12 cellular contexts compared by ENCODE assay signal in genomic region chr12:55718650-55719275, GRCh38. TPM values are rescaled to one million over a fixed set of nuclear protein-coding genes. Genes with fewer than 3 reads are reported as not detected.
DNase-seq lines count a peak whose midpoint lies in the region; ATAC-seq and TF ChIP-seq lines count a peak whose summit lies in the region.
"Had no signal": no experiment of that assay in that cellular context is flagged by ENCODE, and none has a peak within 500 bp of the region (broad histone marks: within the 10 kb centered on the region; RNA-seq: fewer than 3 reads in every experiment).

No MANE protein-coding gene starts in this region.

- H3K36me3 ChIP-seq in SK-N-MC (ENCODE audit: insufficient read depth, low read length) (peaks cover 1% of the 10 kb centered on the region; the same call in 1 of the 2 replicates), right atrium auricular region (peaks cover under 1% of the 10 kb centered on the region), skeletal muscle tissue (ENCODE audit: control insufficient read depth in 3 of 3, insufficient read depth in 3 of 3, low read length in 3 of 3) (peaks cover 0 to 10% (median 4%) of the 10 kb centered on the region in 3 donors), thyroid gland (no peaks in the 10 kb centered on the region)

- H3K79me2 ChIP-seq in H9 (ENCODE audit: insufficient read depth, low read length) = no peaks in the 10 kb centered on the region

- no peak overlapping the region for H4K8ac ChIP-seq in H9 (replicated peaks; ENCODE audit: insufficient read length, low read depth, low read length)

- H3K9me3 ChIP-seq in H9 (ENCODE audit: control insufficient read depth, low read depth, low read length) (no peaks in the 10 kb centered on the region), SK-N-MC (ENCODE audit: low read depth, low read length) (no peaks in the 10 kb centered on the region), right atrium auricular region (no peaks in the 10 kb centered on the region), skeletal muscle tissue (ENCODE audit: control insufficient read depth in 3 of 3, low read length in 3 of 3) (no peaks in the 10 kb centered on the region), thyroid gland (no peaks in the 10 kb centered on the region)

- no peak overlapping the region for H3K56ac ChIP-seq in H9 (ENCODE audit: insufficient read length, low read depth, low read length)

- H3K9ac ChIP-seq in H9 (ENCODE audit: extremely low read depth, insufficient read length, low read length) (no peak overlapping the region), SK-N-MC (ENCODE audit: insufficient read length) (no peak overlapping the region), skeletal muscle tissue (ENCODE audit: low read depth in 1 of 3, low read length in 3 of 3) (peak overlapping the region; percentile 79 to 90 (median 89))

- DNase-seq in H9 (no peak), SK-N-MC (ENCODE audit: low read depth, low spot score) (no peak), right atrium auricular region (ENCODE audit: low spot score) (no peak), thyroid gland (no peak), DMS153 (lab: John Stamatoyannopoulos, UW) (no peak), NCI-H2171 (lab: John Stamatoyannopoulos, UW) (no peak)
- DNase-seq: amniotic stem cell had no signal

- H3K23me2 ChIP-seq in H9 (ENCODE audit: insufficient read length, low read depth, low read length, poor library complexity, severe bottlenecking) = peaks cover 9% of the 10 kb centered on the region

- peak overlapping the region; percentile 94 to 99 (median 96); a peak in 6 of 7 replicates for H3K27ac Mint-ChIP-seq in H9

- peak overlapping the region; percentile 30 for H3K4me3 ChIP-seq in SK-N-MC
- H3K4me3 ChIP-seq in right atrium auricular region = no peak overlapping the region
- H3K4me3 ChIP-seq in skeletal muscle tissue (ENCODE audit: low read length in 3 of 3) = peak overlapping the region in 2 of 3 donors; percentile 49 to 51
- H3K4me3 ChIP-seq in thyroid gland (replicated peaks in 1 of 3) = no peak overlapping the region

- H3K4me1 ChIP-seq in H9 (ENCODE audit: insufficient read depth, low read length) = peaks cover 13% of the 10 kb centered on the region; the same call in 1 of the 2 replicates
- peaks cover 0 to 82% of the 10 kb centered on the region in 2 donors for H3K4me1 ChIP-seq in right atrium auricular region
- H3K4me1 ChIP-seq in skeletal muscle tissue (ENCODE audit: control insufficient read depth in 3 of 3, insufficient read depth in 3 of 3, low read length in 3 of 3) = peaks cover 74 to 81% (median 81%) of the 10 kb centered on the region in 3 donors
- H3K4me1 ChIP-seq in thyroid gland = peaks cover 31 to 51% of the 10 kb centered on the region in 2 donors

- no peak overlapping the region for H2BK12ac ChIP-seq in H9 (ENCODE audit: insufficient read length, low read depth, low read length)

- H3T11ph ChIP-seq in H9 (ENCODE audit: low read length) = no peak overlapping the region

- H2BK5ac ChIP-seq in H9 (ENCODE audit: insufficient read length, low read length) = peak overlapping the region; percentile 58

- H3K79me1 ChIP-seq in H9 (ENCODE audit: insufficient read depth, low read depth, low read length, poor library complexity, severe bottlenecking) = no peaks in the 10 kb centered on the region

- no peak overlapping the region for H2AK5ac ChIP-seq in H9 (ENCODE audit: insufficient read length, low read length)

- H3K27me3 Mint-ChIP-seq in H9 (ENCODE audit: low read depth) = peaks cover 4% of the 10 kb centered on the region

- no peak overlapping the region for H2BK120ac ChIP-seq in H9 (ENCODE audit: low read depth, low read length, poor library complexity, severe bottlenecking)

- peak overlapping the region; percentile 63 for H3K27ac ChIP-seq in H9 (ENCODE audit: insufficient read length, low read depth, low read length)
- H3K27ac ChIP-seq in SK-N-MC = peak overlapping the region; percentile 45; the same call in 1 of the 2 replicates
- peak overlapping the region; percentile 93 to 95 for H3K27ac ChIP-seq in right atrium auricular region
- peak overlapping the region; percentile 91 for H3K27ac ChIP-seq in skeletal muscle tissue (ENCODE audit: low read depth, low read length)
- H3K27ac ChIP-seq in thyroid gland = no peak overlapping the region

- peaks cover 38 to 41% of the 10 kb centered on the region in 2 experiments for H3K4me1 Mint-ChIP-seq in H9

- peak overlapping the region; percentile 90 to 91; a peak in 3 of 5 replicates for H3K4me3 Mint-ChIP-seq in H9

- no peak overlapping the region for H3K23ac ChIP-seq in H9 (ENCODE audit: insufficient read length, low read depth, low read length)

- no peak overlapping the region for H3K18ac ChIP-seq in H9 (ENCODE audit: insufficient read length, low read depth, low read length)

- no peak overlapping the region for H2BK15ac ChIP-seq in H9 (ENCODE audit: low read depth, low read length)

- no peak for TF ChIP-seq POLR2A in thyroid gland (IDR thresholded peaks at IDR 0.05)

- no peaks in the 10 kb centered on the region for H3K27me3 ChIP-seq in H9 (ENCODE audit: insufficient read depth, low read length)
- no peaks in the 10 kb centered on the region for H3K27me3 ChIP-seq in right atrium auricular region
- no peaks in the 10 kb centered on the region for H3K27me3 ChIP-seq in skeletal muscle tissue (ENCODE audit: control insufficient read depth in 3 of 3, insufficient read depth in 3 of 3, low read length in 3 of 3)
- no peaks in the 10 kb centered on the region for H3K27me3 ChIP-seq in thyroid gland

- WGBS in H9 (ENCODE audit: extremely low coverage, insufficient read length, low lambda C conversion rate) = no CpG with 5 or more reads among the region's 4 CpGs
- WGBS in thyroid gland, 2 donors = 66 to 75% methylated on average over 4 of the region's 4 CpGs

- H3K14ac ChIP-seq in H9 (ENCODE audit: insufficient read depth, low read length) = no peak overlapping the region

- H3K36me3 Mint-ChIP-seq in H9 (ENCODE audit: insufficient read depth in 1 of 3, low read depth in 3 of 3) = peaks cover 3 to 16% (median 8%) of the 10 kb centered on the region in 3 experiments; a peak in 6 of 7 replicates

- intact Hi-C loops in thyroid gland (cut with DNase I) = no loop called here

- TF ChIP-seq CTCF in H9 (conservative IDR thresholded peaks at IDR 0.05) (no peak), right atrium auricular region (IDR thresholded peaks at IDR 0.05) (no peak), thyroid gland (IDR thresholded peaks at IDR 0.05) (no peak)

- H3K4ac ChIP-seq in H9 (ENCODE audit: low read depth, low read length) = no peak overlapping the region

- H3K9me3 Mint-ChIP-seq in H9 = peaks cover 0 to 3% of the 10 kb centered on the region in 2 experiments; a peak in 3 of 5 replicates

- H2BK20ac ChIP-seq in H9 (ENCODE audit: low read depth, low read length, poor library complexity, severe bottlenecking) = no peak overlapping the region

- H4K5ac ChIP-seq in H9 (ENCODE audit: insufficient read length, low read depth, low read length) = no peak overlapping the region

- peak overlapping the region; percentile 71 for H3K4me2 ChIP-seq in H9 (ENCODE audit: insufficient read depth, insufficient read length, low read length)

- no peaks in the 10 kb centered on the region for H4K20me1 ChIP-seq in H9 (ENCODE audit: control insufficient read depth, insufficient read depth, insufficient read length)

- H2AFZ ChIP-seq in H9 (ENCODE audit: low read length) = no peak overlapping the region

- H4K91ac ChIP-seq in H9 (ENCODE audit: insufficient read length, low read depth, low read length) = no peak overlapping the region

- ATAC-seq in HG02884 (IDR thresholded peaks at IDR 0.05; ENCODE audit: unreplicated experiment) = no peak
- ATAC-seq: activated CD4-positive, CD25-positive, alpha-beta regulatory T cell treated with anti-CD3 and anti-CD28 coated beads, Interleukin-2, amount 50 U/mL, for 24 hours; HCT116; Panc1 had no signal

RNA-seq across cellular contexts. Expression of gene RDH5, which starts 1.4 kb away (rescaled TPM):
- total RNA-seq in H9 (2021) (4.0 and 6.6 TPM in 2 replicates), right atrium auricular region (10 to 100 TPM; 13.0 to 22.4 TPM), skeletal muscle tissue (19.8 TPM), thyroid gland (1 to 10 TPM in 3 of 4 donors, under 1 TPM in 1; 0.94 to 9.7 (median 6.8) TPM)

RNA-seq across cellular contexts. Expression of gene BLOC1S1, which starts 2.9 kb away (rescaled TPM):
- 104 and 108 TPM in 2 replicates for total RNA-seq in H9 (2021)
- 100 to 1,000 TPM; 177 to 187 TPM for total RNA-seq in right atrium auricular region
- total RNA-seq in skeletal muscle tissue = 42.3 TPM
- 100 to 1,000 TPM; 117 to 440 (median 246) TPM for total RNA-seq in thyroid gland

RNA-seq across cellular contexts. Expression of gene CD63, which starts 10.0 kb away (rescaled TPM):
- total RNA-seq in H9 (2021) (581 and 589 TPM in 2 replicates), right atrium auricular region (1,000 to 10,000 TPM; 1,041 to 1,122 TPM), skeletal muscle tissue (1,640 TPM), thyroid gland (1,000 to 10,000 TPM in 3 of 4 donors, 100 to 1,000 TPM in 1; 683 to 1,145 (median 1,122) TPM)

RNA-seq across cellular contexts. Expression of gene ITGA7, which starts 11.1 kb away (rescaled TPM):
- 114 and 119 TPM in 2 replicates for total RNA-seq in H9 (2021)
- total RNA-seq in right atrium auricular region = 100 to 1,000 TPM; 291 to 309 TPM
- 123 TPM for total RNA-seq in skeletal muscle tissue
- total RNA-seq in thyroid gland = 10 to 100 TPM in 2 of 4 donors, 1 to 10 TPM in 2; 7.9 to 16.9 (median 9.8) TPM

RNA-seq across cellular contexts. Expression of gene GDF11, which starts 24.2 kb away (rescaled TPM):
- total RNA-seq in H9 (2021) = 31.2 and 31.8 TPM in 2 replicates
- total RNA-seq in right atrium auricular region = 1 to 10 TPM; 8.1 to 8.6 TPM
- 3.1 TPM for total RNA-seq in skeletal muscle tissue
- 1 to 10 TPM; 4.8 to 7.5 (median 6.7) TPM for total RNA-seq in thyroid gland

Comparison
In these comparisons a context has a peak if more than half of its experiments do, and no peak if none do; other contexts are left out.
1. H3K27ac ChIP-seq: peak in H9 (single experiment), SK-N-MC (single experiment), right atrium auricular region (2 of 2) and skeletal muscle tissue (single experiment); none in thyroid gland (0 of 3).
2. H3K9ac ChIP-seq: peak in skeletal muscle tissue (3 of 3); none in H9 (single experiment) and SK-N-MC (single experiment).
3. H3K4me3 ChIP-seq: peak in SK-N-MC (single experiment) and skeletal muscle tissue (2 of 3); none in right atrium auricular region (0 of 2) and thyroid gland (0 of 3).